ENCODE assay signal across 24 cellular contexts in genomic region chrX:103397707-103398106, GRCh38. TPM values are rescaled to one million over a fixed set of nuclear protein-coding genes. Genes with fewer than 3 reads are reported as not detected.
DNase-seq lines count a peak whose midpoint lies in the region; ATAC-seq, FAIRE-seq and TF ChIP-seq lines count a peak whose summit lies in the region.
"Had no signal": no experiment of that assay in that cellular context is flagged by ENCODE, and none has a peak within 500 bp of the region (broad histone marks: within the 10 kb centered on the region; RNA-seq: fewer than 3 reads in every experiment).

No MANE protein-coding gene starts in this region.

- ATAC-seq in GM21825 (IDR thresholded peaks at IDR 0.05; ENCODE audit: unreplicated experiment) (no peak), GM21528 (IDR thresholded peaks at IDR 0.05; ENCODE audit: low FRiP score, unreplicated experiment) (no peak)
- ATAC-seq: CD8-positive, alpha-beta T cell had no signal

- POLR2A ChIA-PET in MCF 10A (lab: Yijun Ruan, JAX) = interaction anchor here (1.4 to 2.3 kb wide), 4 partner anchors 10 to 44 kb away, joined by 3 to 15 read pairs (median 8); no protein-coding TSS in a partner anchor

- H3K4me1 ChIP-seq in breast epithelium = no peaks in the 10 kb centered on the region
- peaks cover 19% of the 10 kb centered on the region for H3K4me1 ChIP-seq in SJSA1 (replicated peaks)
- H3K4me1 ChIP-seq: BLaER1, SJCRH30 had no signal

- no peak for FAIRE-seq in GM12891 (lab: Jason Lieb, UNC)
- FAIRE-seq: GM19239, HepG2 had no signal

- peak overlapping the region; percentile 35 for H3K27ac Mint-ChIP-seq in MCF 10A (ENCODE audit: low read depth, unreplicated experiment)
- H3K27ac Mint-ChIP-seq: CD8-positive, alpha-beta T cell had no signal

- H3K36me3 ChIP-seq in breast epithelium = no peaks in the 10 kb centered on the region
- H3K36me3 ChIP-seq in SJSA1 = no peaks in the 10 kb centered on the region
- H3K36me3 ChIP-seq: BLaER1, MG63, SJCRH30 had no signal

- H3K27me3 Mint-ChIP-seq in MCF 10A (ENCODE audit: insufficient read depth, unreplicated experiment) = peaks cover 31% of the 10 kb centered on the region

- H3K36me3 Mint-ChIP-seq in MCF 10A (ENCODE audit: insufficient read depth, unreplicated experiment) = no peaks in the 10 kb centered on the region
- H3K36me3 Mint-ChIP-seq: CD8-positive, alpha-beta T cell had no signal

- H3K9me3 ChIP-seq in breast epithelium = no peaks in the 10 kb centered on the region
- no peaks in the 10 kb centered on the region for H3K9me3 ChIP-seq in SJSA1 (replicated peaks)
- H3K9me3 ChIP-seq: BLaER1, MG63, SJCRH30 had no signal

- H3K27me3 ChIP-seq in breast epithelium (peaks cover 0 to 63% of the 10 kb centered on the region in 2 donors), SJSA1 (replicated peaks) (no peaks in the 10 kb centered on the region)
- H3K27me3 ChIP-seq: BLaER1, MG63, SJCRH30 had no signal

- H3K9me3 Mint-ChIP-seq in MCF 10A (ENCODE audit: unreplicated experiment) = no peaks in the 10 kb centered on the region
- H3K9me3 Mint-ChIP-seq: CD8-positive, alpha-beta T cell had no signal

- no peaks in the 10 kb centered on the region for H3K4me1 Mint-ChIP-seq in MCF 10A (ENCODE audit: insufficient read depth, unreplicated experiment)

- no peak for TF ChIP-seq CTCF in MCF 10A (IDR thresholded peaks at IDR 0.05; ENCODE audit: unreplicated experiment)
- TF ChIP-seq CTCF in breast epithelium (IDR thresholded peaks at IDR 0.05) = no peak

- TF ChIP-seq POLR2A in breast epithelium (IDR thresholded peaks at IDR 0.05) (no peak), GM12891 (IDR thresholded peaks at IDR 0.05; ENCODE audit: low read depth, low read length) (no peak)

- BruUV-seq in MCF 10A (replicated peaks; lab: Mats Ljungman, UMichigan) = no TSS peak

- no peak overlapping the region for H3K4me3 Mint-ChIP-seq in MCF 10A (ENCODE audit: unreplicated experiment)
- H3K4me3 Mint-ChIP-seq: CD8-positive, alpha-beta T cell had no signal

- DNase-seq in MCF 10A (ENCODE audit: unreplicated experiment) (no peak), breast epithelium (ENCODE audit: low spot score in 2 of 2) (no peak), SJSA1 (ENCODE audit: low read depth in 1 of 2, low spot score in 2 of 2) (no peak), lung microvascular endothelial cell (ENCODE audit: low read depth in 2 of 2) (peak; percentile 5 to 67), GM12891 (ENCODE audit: insufficient read length, low spot score) (no peak), NCI-H510A (lab: John Stamatoyannopoulos, UW) (no peak)
- DNase-seq: Calu3; CD8-positive, alpha-beta T cell; GF-D8; MG63; NCI-H1048; NCI-H1436; NCI-H1930; NCI-H345; NCI-H526; PC-9; SJCRH30 had no signal

- CTCF ChIA-PET in MCF 10A (lab: Yijun Ruan, JAX) = interaction anchor here (0.5 to 2.0 kb wide), 3 partner anchors 20 to 540 kb away, joined by 3 to 9 read pairs (median 3); no protein-coding TSS in a partner anchor

- H3K27ac ChIP-seq in breast epithelium (no peak overlapping the region), SJSA1 (peak overlapping the region; percentile 73)
- H3K27ac ChIP-seq: BLaER1, KMS-11, PC-9, RWPE1, SJCRH30 had no signal

- H3K4me3 ChIP-seq in breast epithelium = no peak overlapping the region
- no peak overlapping the region for H3K4me3 ChIP-seq in SJSA1
- H3K4me3 ChIP-seq: BLaER1, MG63, PC-9, SJCRH30 had no signal

- intact Hi-C loops in MCF 10A (cut with micrococcal nuclease) = loop anchor here (5.0 kb wide), 1 partner anchor 45 kb away; no protein-coding TSS in a partner anchor
- intact Hi-C loops in breast epithelium (cut with DNase I; ENCODE audit: low total_unique reads) = no loop called here

TF ChIP-seq in GM12891, 5 proteins besides CTCF, POLR2A, EP300 and RAD21:
- TF ChIP-seq PAX5 (IDR thresholded peaks at IDR 0.05; ENCODE audit: insufficient read depth, low read length, severe bottlenecking) = no peak
- no peak for TF ChIP-seq POU2F2 (IDR thresholded peaks at IDR 0.05; ENCODE audit: low read depth, low read length)
- no peak for TF ChIP-seq SPI1 (IDR thresholded peaks at IDR 0.05; ENCODE audit: low read depth, low read length)
- TF ChIP-seq TAF1 (IDR thresholded peaks at IDR 0.05; ENCODE audit: low read depth, low read length) = no peak
- TF ChIP-seq POLR2AphosphoS5 (IDR thresholded peaks at IDR 0.05; ENCODE audit: low read depth, low read length) = no peak

RNA-seq across cellular contexts. Expression of gene BEX3, which starts 21.4 kb away (rescaled TPM):
- 166 and 173 TPM in 2 replicates for total RNA-seq in MCF 10A (2022)
- total RNA-seq in breast epithelium = 100 to 1,000 TPM in 2 of 3 donors, 10 to 100 TPM in 1; 95.4 to 133 (median 121) TPM
- 303 and 319 TPM in 2 replicates for total RNA-seq in SJSA1 (2014; rRNA removed; shearing (Covaris generic))
- total RNA-seq in lung microvascular endothelial cell = 200 and 209 TPM in 2 replicates
- 4.0 TPM for polyA plus RNA-seq in GM12891 (2012; ENCODE audit: low read depth, missing spikeins)

RNA-seq across cellular contexts. Expression of gene TCEAL9, which starts 41.4 kb away (rescaled TPM):
- total RNA-seq in MCF 10A (2022) (40.3 and 63.9 TPM in 2 replicates), breast epithelium (10 to 100 TPM; 47.4 to 94.5 (median 92.8) TPM), lung microvascular endothelial cell (64.1 and 83.7 TPM in 2 replicates)
- 171 and 277 TPM in 2 replicates for total RNA-seq in SJSA1 (2014; rRNA removed; shearing (Covaris generic))
- polyA plus RNA-seq in GM12891 (2012; ENCODE audit: low read depth, missing spikeins) = 2.2 TPM

Comparison
In these comparisons a context has a peak if more than half of its experiments do, and no peak if none do; other contexts are left out.
1. DNase-seq: peak in lung microvascular endothelial cell (2 of 2); none in MCF 10A (single experiment), breast epithelium (0 of 2), SJSA1 (0 of 2), GM12891 (single experiment) and NCI-H510A (single experiment).